In the genomic region with DNA sequence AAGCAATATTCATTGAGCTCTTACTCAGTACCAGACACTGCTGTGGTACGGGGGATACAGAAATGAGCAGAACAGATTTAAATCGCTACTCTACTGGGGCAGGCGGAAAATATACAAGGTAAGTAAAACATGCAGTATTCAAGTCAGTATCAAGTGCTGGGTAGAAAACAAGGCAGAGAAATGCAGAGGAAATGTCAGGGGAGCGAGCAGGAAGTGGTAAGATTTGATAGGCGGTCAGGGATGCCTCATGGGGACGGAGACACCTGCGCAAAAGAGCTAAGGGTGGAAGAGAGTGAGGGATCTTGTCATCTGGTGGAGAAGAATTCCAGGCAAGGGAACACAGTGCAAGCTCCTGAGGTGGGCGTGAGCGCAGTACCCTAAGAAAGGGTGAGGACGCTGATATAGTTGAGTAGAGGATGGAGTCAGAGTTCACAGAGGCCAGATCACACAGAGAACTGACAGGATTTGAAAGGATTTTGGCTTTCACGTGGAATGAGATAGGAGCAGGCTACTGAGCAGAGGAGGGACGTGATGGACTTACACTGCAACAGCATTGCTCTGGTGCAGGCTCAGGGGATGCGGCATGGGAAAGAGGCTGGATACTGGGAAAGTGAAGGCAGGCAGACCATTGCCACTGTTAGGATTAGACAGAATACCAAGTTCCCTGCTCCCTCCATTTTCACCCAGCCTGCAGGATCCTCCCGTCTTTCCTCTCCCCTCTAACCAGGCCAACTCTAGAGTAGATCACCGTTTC, we compare ENCODE assay signal across 11 cellular contexts. TPM values are rescaled to one million over a fixed set of nuclear protein-coding genes. Genes with fewer than 3 reads are reported as not detected.
DNase-seq lines count a peak whose midpoint lies in the region; ATAC-seq, FAIRE-seq and TF ChIP-seq lines count a peak whose summit lies in the region.
"Had no signal": no experiment of that assay in that cellular context is flagged by ENCODE, and none has a peak within 500 bp of the region (broad histone marks: within the 10 kb centered on the region; RNA-seq: fewer than 3 reads in every experiment).

No MANE protein-coding gene starts in this region.

- TF ChIP-seq CTCF in kidney (IDR thresholded peaks at IDR 0.05; ENCODE audit: borderline replicate concordance, extremely low read depth, insufficient read depth) (no peak), Calu3 (IDR thresholded peaks at IDR 0.05; ENCODE audit: unreplicated experiment) (no peak)

- H3K4me1 Mint-ChIP-seq in CD4-positive, alpha-beta memory T cell = peaks cover 8 to 13% (median 11%) of the 10 kb centered on the region in 4 donors
- H3K4me1 Mint-ChIP-seq in activated CD4-positive, alpha-beta memory T cell treated with anti-CD3 and anti-CD28 coated beads, Interleukin-2, amount 10 ng/mL, durations not matched to agents 7 days and 5 days = peaks cover 3% of the 10 kb centered on the region
- H3K4me1 Mint-ChIP-seq in effector memory CD8-positive, alpha-beta T cell (ENCODE audit: low read depth in 2 of 2) = peaks cover 0 to 2% of the 10 kb centered on the region in 2 donors
- no peaks in the 10 kb centered on the region for H3K4me1 Mint-ChIP-seq in Calu3 (ENCODE audit: low read depth, unreplicated experiment)

- peak; percentile 85 for ATAC-seq in effector memory CD8-positive, alpha-beta T cell (replicated peaks)
- ATAC-seq in HG02642 (IDR thresholded peaks at IDR 0.05; ENCODE audit: poor library complexity, unreplicated experiment) = no peak
- ATAC-seq in HG03469 (IDR thresholded peaks at IDR 0.05; ENCODE audit: unreplicated experiment) = no peak
- ATAC-seq: body of pancreas, esophagus mucosa, WTC11 had no signal

- intact Hi-C loops in CD4-positive, alpha-beta memory T cell (cut with micrococcal nuclease) = loop anchor here (5.0 kb wide), 1 partner anchor 44 kb away; no protein-coding TSS in a partner anchor
- intact Hi-C loops in kidney (cut with DNase I) = no loop called here
- intact Hi-C loops in Calu3 (cut with micrococcal nuclease; ENCODE audit: unreplicated experiment) = loop anchor here (10.0 kb wide), 1 partner anchor 136 kb away; no protein-coding TSS in a partner anchor

- no peaks in the 10 kb centered on the region for H3K9me3 ChIP-seq in CD4-positive, alpha-beta memory T cell (ENCODE audit: control insufficient read depth in 1 of 2, low read length in 2 of 2)
- no peaks in the 10 kb centered on the region for H3K9me3 ChIP-seq in Karpas-422 (ENCODE audit: low read length)
- no peaks in the 10 kb centered on the region for H3K9me3 ChIP-seq in kidney (ENCODE audit: control insufficient read depth in 1 of 2, low read length in 2 of 2)
- H3K9me3 ChIP-seq: body of pancreas had no signal

- H3K79me2 ChIP-seq in Karpas-422 (ENCODE audit: low read length) = no peaks in the 10 kb centered on the region

- CTCF ChIA-PET in CD4-positive, alpha-beta memory T cell (lab: Charles Lee; ENCODE audit: partially characterized antibody) = interaction anchor here (0.6 to 3.8 kb wide), 5 partner anchors 8 to 263 kb away, joined by 3 to 19 read pairs (median 3); no protein-coding TSS in a partner anchor
- CTCF ChIA-PET in activated CD4-positive, alpha-beta memory T cell treated with anti-CD3 and anti-CD28 coated beads, Interleukin-2, amount 10 ng/mL, durations not matched to agents 7 days and 5 days (lab: Charles Lee) = interaction anchor here (1.2 kb wide), 1 partner anchor 123 kb away, joined by 6 read pairs; no protein-coding TSS in a partner anchor
- CTCF ChIA-PET in Calu3 (lab: Charles Lee) = no interaction called here

- H3K4me3 Mint-ChIP-seq in CD4-positive, alpha-beta memory T cell = no peak overlapping the region
- H3K4me3 Mint-ChIP-seq in activated CD4-positive, alpha-beta memory T cell treated with anti-CD3 and anti-CD28 coated beads, Interleukin-2, amount 10 ng/mL, durations not matched to agents 7 days and 5 days = no peak overlapping the region
- H3K4me3 Mint-ChIP-seq in effector memory CD8-positive, alpha-beta T cell = no peak overlapping the region
- no peak overlapping the region for H3K4me3 Mint-ChIP-seq in Calu3 (ENCODE audit: low read depth, unreplicated experiment)
- H3K4me3 Mint-ChIP-seq: WTC11 had no signal

- no peaks in the 10 kb centered on the region for H3K36me3 ChIP-seq in CD4-positive, alpha-beta memory T cell (ENCODE audit: insufficient read depth, low read length)
- H3K36me3 ChIP-seq in Karpas-422 (ENCODE audit: insufficient read depth, low read length) = no peaks in the 10 kb centered on the region
- H3K36me3 ChIP-seq in kidney (ENCODE audit: control insufficient read depth in 1 of 2, insufficient read depth in 2 of 2, low read length in 2 of 2) = no peaks in the 10 kb centered on the region

- BruUV-seq in Calu3 (replicated peaks; lab: Mats Ljungman, UMichigan) = no TSS peak

- peak overlapping the region; percentile 31 for H3K27ac ChIP-seq in CD4-positive, alpha-beta memory T cell (ENCODE audit: low read depth, low read length)
- peak overlapping the region; percentile 72 for H3K27ac ChIP-seq in Karpas-422 (ENCODE audit: low read length)
- H3K27ac ChIP-seq in kidney (ENCODE audit: low read depth in 2 of 2, low read length in 2 of 2) = no peak overlapping the region
- H3K27ac ChIP-seq: body of pancreas had no signal

- H3K9me2 ChIP-seq in Karpas-422 (replicated peaks; ENCODE audit: insufficient read depth, low read length) = no peaks in the 10 kb centered on the region

- peak overlapping the region; percentile 52 for H3K4me2 ChIP-seq in Karpas-422 (ENCODE audit: low read depth, low read length, poor library complexity, severe bottlenecking)

- peaks cover 40% of the 10 kb centered on the region for H3K4me1 ChIP-seq in CD4-positive, alpha-beta memory T cell (ENCODE audit: insufficient read depth, low read length)
- H3K4me1 ChIP-seq in Karpas-422 (ENCODE audit: low read length) (peaks cover 43% of the 10 kb centered on the region), kidney (ENCODE audit: control insufficient read depth in 1 of 2, insufficient read depth in 1 of 2, low read depth in 1 of 2, low read length in 2 of 2) (no peaks in the 10 kb centered on the region)
- H3K4me1 ChIP-seq: body of pancreas had no signal

- peaks cover 0 to 2% of the 10 kb centered on the region in 2 donors for H3K27me3 Mint-ChIP-seq in CD4-positive, alpha-beta memory T cell
- H3K27me3 Mint-ChIP-seq in activated CD4-positive, alpha-beta memory T cell treated with anti-CD3 and anti-CD28 coated beads, Interleukin-2, amount 10 ng/mL, durations not matched to agents 7 days and 5 days = peaks cover 14% of the 10 kb centered on the region
- peaks cover 0 to 9% of the 10 kb centered on the region in 2 donors for H3K27me3 Mint-ChIP-seq in effector memory CD8-positive, alpha-beta T cell
- no peaks in the 10 kb centered on the region for H3K27me3 Mint-ChIP-seq in Calu3 (ENCODE audit: unreplicated experiment)

- H3K36me3 Mint-ChIP-seq in CD4-positive, alpha-beta memory T cell = no peaks in the 10 kb centered on the region
- H3K36me3 Mint-ChIP-seq in activated CD4-positive, alpha-beta memory T cell treated with anti-CD3 and anti-CD28 coated beads, Interleukin-2, amount 10 ng/mL, durations not matched to agents 7 days and 5 days (ENCODE audit: low read depth) = no peaks in the 10 kb centered on the region
- H3K36me3 Mint-ChIP-seq in effector memory CD8-positive, alpha-beta T cell (ENCODE audit: insufficient read depth) = no peaks in the 10 kb centered on the region
- no peaks in the 10 kb centered on the region for H3K36me3 Mint-ChIP-seq in Calu3 (ENCODE audit: insufficient read depth, unreplicated experiment)
- H3K36me3 Mint-ChIP-seq: WTC11 had no signal

- no peak overlapping the region for H3K27ac Mint-ChIP-seq in CD4-positive, alpha-beta memory T cell
- H3K27ac Mint-ChIP-seq in activated CD4-positive, alpha-beta memory T cell treated with anti-CD3 and anti-CD28 coated beads, Interleukin-2, amount 10 ng/mL, durations not matched to agents 7 days and 5 days = no peak overlapping the region
- no peak overlapping the region for H3K27ac Mint-ChIP-seq in effector memory CD8-positive, alpha-beta T cell
- H3K27ac Mint-ChIP-seq in Calu3 (ENCODE audit: unreplicated experiment) = no peak overlapping the region
- H3K27ac Mint-ChIP-seq: WTC11 had no signal

- POLR2A ChIA-PET in CD4-positive, alpha-beta memory T cell (lab: Charles Lee; ENCODE audit: partially characterized antibody) = interaction anchor here (0.5 to 5.6 kb wide), 17 partner anchors 12 to 263 kb away, joined by 3 to 81 read pairs (median 4); a partner anchor contains a TSS
- POLR2A ChIA-PET in activated CD4-positive, alpha-beta memory T cell treated with anti-CD3 and anti-CD28 coated beads, Interleukin-2, amount 10 ng/mL, durations not matched to agents 7 days and 5 days (lab: Charles Lee) = interaction anchor here (0.6 to 1.2 kb wide), 5 partner anchors 8 to 123 kb away, joined by 3 to 4 read pairs (median 3); no protein-coding TSS in a partner anchor

- peak overlapping the region; percentile 52 for H3K9ac ChIP-seq in Karpas-422 (ENCODE audit: low read length)
- no peak overlapping the region for H3K9ac ChIP-seq in kidney (ENCODE audit: low read length in 2 of 2)

- no peak for FAIRE-seq in kidney (lab: Jason Lieb, UNC)

- peak overlapping the region; percentile 33; the same call in 1 of the 2 replicates for H2AFZ ChIP-seq in Karpas-422 (ENCODE audit: low read length)

- H3K4me3 ChIP-seq in CD4-positive, alpha-beta memory T cell (ENCODE audit: low read length in 2 of 2) = no peak overlapping the region
- H3K4me3 ChIP-seq in Karpas-422 (ENCODE audit: low read length) (peak overlapping the region; percentile 26; the same call in 1 of the 2 replicates), kidney (ENCODE audit: low read length in 2 of 2) (no peak overlapping the region)
- H3K4me3 ChIP-seq: body of pancreas had no signal

- no peaks in the 10 kb centered on the region for H4K20me1 ChIP-seq in Karpas-422 (ENCODE audit: insufficient read depth, low read depth, low read length)

- no peaks in the 10 kb centered on the region for H3K9me3 Mint-ChIP-seq in CD4-positive, alpha-beta memory T cell
- no peaks in the 10 kb centered on the region for H3K9me3 Mint-ChIP-seq in activated CD4-positive, alpha-beta memory T cell treated with anti-CD3 and anti-CD28 coated beads, Interleukin-2, amount 10 ng/mL, durations not matched to agents 7 days and 5 days
- H3K9me3 Mint-ChIP-seq in effector memory CD8-positive, alpha-beta T cell = no peaks in the 10 kb centered on the region
- H3K9me3 Mint-ChIP-seq in Calu3 (ENCODE audit: low read depth, unreplicated experiment) = no peaks in the 10 kb centered on the region

- DNase-seq in CD4-positive, alpha-beta memory T cell = peak; percentile 47 to 60 (median 54)
- DNase-seq in Karpas-422 = peak; percentile 56
- DNase-seq in activated CD4-positive, alpha-beta memory T cell treated with anti-CD3 and anti-CD28 coated beads, Interleukin-2, amount 10 ng/mL, durations not matched to agents 7 days and 5 days = peak; percentile 60
- DNase-seq in effector memory CD8-positive, alpha-beta T cell = peak in 1 of 3 experiments; percentile 14
- no peak for DNase-seq in kidney
- no peak for DNase-seq in Calu3
- DNase-seq: body of pancreas had no signal

- H3K27me3 ChIP-seq in CD4-positive, alpha-beta memory T cell (ENCODE audit: insufficient read depth, low read length) = no peaks in the 10 kb centered on the region
- H3K27me3 ChIP-seq in Karpas-422 (ENCODE audit: low read length) = no peaks in the 10 kb centered on the region
- H3K27me3 ChIP-seq: body of pancreas had no signal

RNA-seq across cellular contexts. Expression of a gene that starts 35.8 kb away (rescaled TPM):
- total RNA-seq in CD4-positive, alpha-beta memory T cell = 10 to 100 TPM; 27.4 to 28.7 TPM
- polyA plus RNA-seq in CD4-positive, alpha-beta memory T cell = 10 to 100 TPM in 1 of 2 donors, 1 to 10 TPM in 1; 8.2 to 16.5 TPM
- total RNA-seq in Karpas-422 (2014; rRNA removed; shearing (Covaris generic); ENCODE audit: low replicate concordance) = 9.2 and 27.2 TPM in 2 replicates
- 10 to 100 TPM; 28.5 to 29.4 TPM for total RNA-seq in activated CD4-positive, alpha-beta memory T cell treated with anti-CD3 and anti-CD28 coated beads, Interleukin-2, amount 10 ng/mL, durations not matched to agents 7 days and 5 days
- total RNA-seq in kidney = 26.6 TPM
- polyA plus RNA-seq in kidney (ENCODE audit: insufficient read depth, low read depth, low replicate concordance) = 43.3 TPM
- 34.7 and 35.7 TPM in 2 replicates for total RNA-seq in Calu3 (2022)

Comparison
In these comparisons a context has a peak if more than half of its experiments do, and no peak if none do; other contexts are left out.
1. DNase-seq: peak in CD4-positive, alpha-beta memory T cell (5 of 5), Karpas-422 (single experiment) and activated CD4-positive, alpha-beta memory T cell treated with anti-CD3 and anti-CD28 coated beads, Interleukin-2, amount 10 ng/mL, durations not matched to agents 7 days and 5 days (single experiment); none in kidney (single experiment) and Calu3 (single experiment).
2. H3K27ac ChIP-seq: peak in CD4-positive, alpha-beta memory T cell (single experiment) and Karpas-422 (single experiment); none in kidney (0 of 2).